Comparison of ENCODE assay signal across 16 cellular contexts in genomic region chr14:66709292-66709691, GRCh38.
DNase-seq lines count a peak whose midpoint lies in the region; ATAC-seq and TF ChIP-seq lines count a peak whose summit lies in the region.
"Had no signal": no experiment of that assay in that cellular context is flagged by ENCODE, and none has a peak within 500 bp of the region (broad histone marks: within the 10 kb centered on the region; RNA-seq: fewer than 3 reads in every experiment).

No MANE protein-coding gene starts in this region.

- intact Hi-C loops in activated T-helper 1 cell treated with anti-CD3 and anti-CD28 coated beads, Interleukin-12 subunit alpha, Interleukin-12 subunit beta, Interleukin-2, Interleukin-4 antibody, amounts not matched to agents 30 ng/mL and 10 ng/mL and 1 ng/mL, durations not matched to agents 14 hours and 24 hours and 36 hours (cut with micrococcal nuclease): no loop called here

- H3K4me2 ChIP-seq in osteoblast (ENCODE audit: insufficient read depth, low read length): peak overlapping the region; percentile 17

- H3K36me3 Mint-ChIP-seq in activated T-helper 1 cell treated with anti-CD3 and anti-CD28 coated beads, Interleukin-12 subunit alpha, Interleukin-12 subunit beta, Interleukin-2, Interleukin-4 antibody, amounts not matched to agents 30 ng/mL and 10 ng/mL and 1 ng/mL, durations not matched to agents 14 hours and 24 hours and 36 hours (ENCODE audit: low read depth): peaks cover 3% of the 10 kb centered on the region

- ATAC-seq in HG02981 (IDR thresholded peaks at IDR 0.05; ENCODE audit: unreplicated experiment) (no peak), HG03196 (IDR thresholded peaks at IDR 0.05; ENCODE audit: unreplicated experiment) (no peak)

- DNase-seq in GM03348 (ENCODE audit: low spot score) (peak; percentile 15), NCI-H226 (peak; percentile 86), dermis blood vessel endothelial cell (peak; percentile 52), osteoblast (ENCODE audit: insufficient read length, low spot score, missing footprints) (peak; percentile 42), caudate nucleus (lab: John Stamatoyannopoulos, UW) (no peak)
- DNase-seq in activated T-helper 1 cell treated with anti-CD3 and anti-CD28 coated beads, Interleukin-12 subunit alpha, Interleukin-12 subunit beta, Interleukin-2, Interleukin-4 antibody, amounts not matched to agents 30 ng/mL and 10 ng/mL and 1 ng/mL, durations not matched to agents 14 hours and 24 hours and 36 hours (ENCODE audit: low spot score): no peak
- DNase-seq: activated B cell treated with CpG ODN at 0.5 μM for 24 hours; activated T-cell treated with anti-CD3 and anti-CD28 coated beads, Interleukin-2, amount 50 U/mL, for 48 hours; central memory CD4-positive, alpha-beta T cell; NCI-H2171; thyroid gland had no signal

- H3K4me1 Mint-ChIP-seq in activated T-helper 1 cell treated with anti-CD3 and anti-CD28 coated beads, Interleukin-12 subunit alpha, Interleukin-12 subunit beta, Interleukin-2, Interleukin-4 antibody, amounts not matched to agents 30 ng/mL and 10 ng/mL and 1 ng/mL, durations not matched to agents 14 hours and 24 hours and 36 hours (ENCODE audit: low read depth): peaks cover 11% of the 10 kb centered on the region

- H3K27ac ChIP-seq in osteoblast (ENCODE audit: low read depth, low read length) (no peak overlapping the region), caudate nucleus (ENCODE audit: low read depth, low read length) (no peak overlapping the region)
- H3K27ac ChIP-seq: thyroid gland had no signal

- H4K20me1 ChIP-seq in osteoblast (ENCODE audit: insufficient read depth, low read length): no peaks in the 10 kb centered on the region

- no peaks in the 10 kb centered on the region for H3K36me3 ChIP-seq in osteoblast (ENCODE audit: insufficient read depth, low read length)
- H3K36me3 ChIP-seq: thyroid gland had no signal

- no peak overlapping the region for H3K27ac Mint-ChIP-seq in activated T-helper 1 cell treated with anti-CD3 and anti-CD28 coated beads, Interleukin-12 subunit alpha, Interleukin-12 subunit beta, Interleukin-2, Interleukin-4 antibody, amounts not matched to agents 30 ng/mL and 10 ng/mL and 1 ng/mL, durations not matched to agents 14 hours and 24 hours and 36 hours
- H3K27ac Mint-ChIP-seq: activated B cell treated with CpG ODN at 0.5 μM for 24 hours, IgD-negative memory B cell, progenitor cell of endocrine pancreas had no signal

- no peak overlapping the region for H3K4me3 Mint-ChIP-seq in activated T-helper 1 cell treated with anti-CD3 and anti-CD28 coated beads, Interleukin-12 subunit alpha, Interleukin-12 subunit beta, Interleukin-2, Interleukin-4 antibody, amounts not matched to agents 30 ng/mL and 10 ng/mL and 1 ng/mL, durations not matched to agents 14 hours and 24 hours and 36 hours
- H3K4me3 Mint-ChIP-seq: activated B cell treated with CpG ODN at 0.5 μM for 24 hours had no signal

- H3K9me3 Mint-ChIP-seq in activated T-helper 1 cell treated with anti-CD3 and anti-CD28 coated beads, Interleukin-12 subunit alpha, Interleukin-12 subunit beta, Interleukin-2, Interleukin-4 antibody, amounts not matched to agents 30 ng/mL and 10 ng/mL and 1 ng/mL, durations not matched to agents 14 hours and 24 hours and 36 hours: peaks cover 34% of the 10 kb centered on the region

- H3K27me3 Mint-ChIP-seq in activated T-helper 1 cell treated with anti-CD3 and anti-CD28 coated beads, Interleukin-12 subunit alpha, Interleukin-12 subunit beta, Interleukin-2, Interleukin-4 antibody, amounts not matched to agents 30 ng/mL and 10 ng/mL and 1 ng/mL, durations not matched to agents 14 hours and 24 hours and 36 hours (ENCODE audit: insufficient read depth): peaks cover 2% of the 10 kb centered on the region
- H3K27me3 Mint-ChIP-seq: activated B cell treated with CpG ODN at 0.5 μM for 24 hours, IgD-negative memory B cell, progenitor cell of endocrine pancreas had no signal

- TF ChIP-seq CTCF in osteoblast (IDR thresholded peaks at IDR 0.05; ENCODE audit: extremely low read depth, low read depth, low read length): no peak

- H3K4me1 ChIP-seq in osteoblast (ENCODE audit: insufficient read depth, low read length): peaks cover 13% of the 10 kb centered on the region
- H3K4me1 ChIP-seq: thyroid gland had no signal

- H2AFZ ChIP-seq in osteoblast (ENCODE audit: low read length): no peak overlapping the region

- H3K9me3 ChIP-seq in osteoblast (ENCODE audit: low read depth, low read length): no peaks in the 10 kb centered on the region
- H3K9me3 ChIP-seq: thyroid gland had no signal

- no peak overlapping the region for H3K4me3 ChIP-seq in osteoblast (ENCODE audit: insufficient read depth, low read length)
- H3K4me3 ChIP-seq: lung, thyroid gland had no signal

- no peaks in the 10 kb centered on the region for H3K79me2 ChIP-seq in osteoblast (ENCODE audit: insufficient read depth, low read length)

- no peaks in the 10 kb centered on the region for H3K27me3 ChIP-seq in osteoblast (ENCODE audit: insufficient read depth, low read length)
- H3K27me3 ChIP-seq: thyroid gland had no signal

Comparison
In these comparisons a context has a peak if more than half of its experiments do, and no peak if none do; other contexts are left out.
1. DNase-seq: peak in GM03348 (single experiment), NCI-H226 (single experiment), dermis blood vessel endothelial cell (single experiment) and osteoblast (single experiment); none in activated T-helper 1 cell treated with anti-CD3 and anti-CD28 coated beads, Interleukin-12 subunit alpha, Interleukin-12 subunit beta, Interleukin-2, Interleukin-4 antibody, amounts not matched to agents 30 ng/mL and 10 ng/mL and 1 ng/mL, durations not matched to agents 14 hours and 24 hours and 36 hours (single experiment) and caudate nucleus (0 of 61).